9 cellular contexts compared by ENCODE assay signal in the genomic region with DNA sequence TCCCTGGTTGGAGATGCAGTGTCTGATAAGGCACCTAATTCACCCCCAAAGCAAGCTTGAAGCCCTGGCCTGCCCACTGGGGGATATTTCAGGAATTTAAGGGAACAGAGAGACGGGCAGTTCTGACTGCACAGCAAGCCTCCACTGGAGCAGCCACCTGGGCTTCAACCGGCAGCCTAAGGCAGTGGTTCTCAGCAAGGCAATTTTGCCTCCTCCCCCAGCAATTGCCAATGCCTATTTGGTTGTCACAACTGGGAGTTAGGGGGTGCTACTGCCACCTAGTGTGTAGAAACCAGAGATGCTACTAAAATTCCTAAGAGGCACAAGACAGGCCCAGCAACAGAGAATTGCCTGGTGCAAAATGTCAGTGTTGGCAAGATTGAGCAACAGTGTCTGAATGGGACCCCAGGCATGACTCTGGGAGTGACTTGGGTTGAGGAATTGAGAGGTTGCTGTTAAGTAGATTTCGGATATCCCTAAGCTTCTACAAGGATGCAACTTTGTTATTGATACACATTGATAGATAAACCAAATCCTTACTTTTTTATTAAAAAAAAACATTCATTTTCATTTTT. TPM values are rescaled to one million over a fixed set of nuclear protein-coding genes. Genes with fewer than 3 reads are reported as not detected.
DNase-seq lines count a peak whose midpoint lies in the region; ATAC-seq and TF ChIP-seq lines count a peak whose summit lies in the region.
"Had no signal": no experiment of that assay in that cellular context is flagged by ENCODE, and none has a peak within 500 bp of the region (broad histone marks: within the 10 kb centered on the region; RNA-seq: fewer than 3 reads in every experiment).

No MANE protein-coding gene starts in this region.

- peak; percentile 8 for DNase-seq in mammary epithelial cell
- no peak for DNase-seq in MCF 10A (ENCODE audit: unreplicated experiment)
- peak; percentile 57 for DNase-seq in NB4 (ENCODE audit: low read depth)
- DNase-seq in erythroblast (lab: John Stamatoyannopoulos, UW), result peak; percentile 66 to 71
- no peak for DNase-seq in testis
- no peak for DNase-seq in CD4-positive, alpha-beta T cell
- DNase-seq in activated T-helper 2 cell treated with anti-CD3 and anti-CD28 coated beads, Interferon-gamma antibody, Interleukin-2, Interleukin-4, amounts not matched to agents 10 μg/mL and 5 μg/mL and 100 μg/mL, durations not matched to agents 14 hours and 24 hours and 36 hours (ENCODE audit: low spot score), result no peak
- no peak for DNase-seq in thyroid gland
- DNase-seq: T-cell had no signal

- no peak overlapping the region for H3K9ac ChIP-seq in mammary epithelial cell (ENCODE audit: insufficient read depth, low read length)

- H3K9me3 ChIP-seq in mammary epithelial cell (replicated peaks; ENCODE audit: insufficient read depth, low read length) (peaks cover 9% of the 10 kb centered on the region), testis (no peaks in the 10 kb centered on the region), thyroid gland (no peaks in the 10 kb centered on the region)
- no peaks in the 10 kb centered on the region for H3K9me3 ChIP-seq in CD4-positive, alpha-beta T cell (ENCODE audit: control insufficient read depth, low read length)

- WGBS in mammary epithelial cell (ENCODE audit: low coverage, missing lambda C conversion rate), result 82% methylated on average over 3 of the region's 3 CpGs
- WGBS in testis, 2 donors, result 96 to 100% methylated on average over 3 of the region's 3 CpGs
- WGBS in thyroid gland, 2 donors, result 98 to 100% methylated on average over 3 of the region's 3 CpGs

- H3K4me2 ChIP-seq in mammary epithelial cell (ENCODE audit: insufficient read depth, low read depth, low read length), result no peak overlapping the region

- H3K4me1 Mint-ChIP-seq in MCF 10A (ENCODE audit: insufficient read depth, unreplicated experiment), result peaks cover 13% of the 10 kb centered on the region
- H3K4me1 Mint-ChIP-seq in CD4-positive, alpha-beta T cell (ENCODE audit: low read depth), result no peaks in the 10 kb centered on the region
- H3K4me1 Mint-ChIP-seq in activated T-helper 2 cell treated with anti-CD3 and anti-CD28 coated beads, Interferon-gamma antibody, Interleukin-2, Interleukin-4, amounts not matched to agents 10 μg/mL and 5 μg/mL and 100 μg/mL, durations not matched to agents 14 hours and 24 hours and 36 hours (ENCODE audit: low read depth), result peaks cover 4% of the 10 kb centered on the region
- H3K4me1 Mint-ChIP-seq: T-cell had no signal

- no peaks in the 10 kb centered on the region for H3K27me3 ChIP-seq in mammary epithelial cell (ENCODE audit: insufficient read depth, low read length)
- H3K27me3 ChIP-seq in testis, result no peaks in the 10 kb centered on the region
- no peaks in the 10 kb centered on the region for H3K27me3 ChIP-seq in CD4-positive, alpha-beta T cell (ENCODE audit: control insufficient read depth, insufficient read depth, low read length)
- no peaks in the 10 kb centered on the region for H3K27me3 ChIP-seq in thyroid gland

- H3K27ac ChIP-seq in mammary epithelial cell (ENCODE audit: insufficient read depth, low read depth, low read length) (no peak overlapping the region), testis (no peak overlapping the region), thyroid gland (no peak overlapping the region)
- H3K27ac ChIP-seq in CD4-positive, alpha-beta T cell (ENCODE audit: low read depth, low read length), result no peak overlapping the region

- no peaks in the 10 kb centered on the region for H3K9me3 Mint-ChIP-seq in MCF 10A (ENCODE audit: unreplicated experiment)
- no peaks in the 10 kb centered on the region for H3K9me3 Mint-ChIP-seq in CD4-positive, alpha-beta T cell
- no peaks in the 10 kb centered on the region for H3K9me3 Mint-ChIP-seq in activated T-helper 2 cell treated with anti-CD3 and anti-CD28 coated beads, Interferon-gamma antibody, Interleukin-2, Interleukin-4, amounts not matched to agents 10 μg/mL and 5 μg/mL and 100 μg/mL, durations not matched to agents 14 hours and 24 hours and 36 hours

- in situ Hi-C loops in mammary epithelial cell (cut with MboI; ENCODE audit: low sequenced_read_pairs in 2 of 2), result loop anchor here (25.0 kb wide), 4 partner anchors 330 to 1230 kb away; partner anchors contain the start of gene GAS1 (in 1 of the 2)

- TF ChIP-seq CTCF in mammary epithelial cell (conservative IDR thresholded peaks at IDR 0.05 in 1 of 2, IDR thresholded peaks at IDR 0.05 in 1 of 2; ENCODE audit: extremely low read depth in 1 of 2, insufficient read depth in 1 of 2, low read depth in 1 of 2, low read length in 2 of 2), result peak in 1 of 2 donors; percentile 21
- no peak for TF ChIP-seq CTCF in MCF 10A (IDR thresholded peaks at IDR 0.05; ENCODE audit: unreplicated experiment)
- peak; percentile 32 for TF ChIP-seq CTCF in NB4 (IDR thresholded peaks at IDR 0.05; ENCODE audit: low read depth, low read length)
- TF ChIP-seq CTCF in testis (IDR thresholded peaks at IDR 0.05), result peak in 2 of 3 experiments; percentile 13 to 35
- no peak for TF ChIP-seq CTCF in CD4-positive, alpha-beta T cell (IDR thresholded peaks at IDR 0.05)
- TF ChIP-seq CTCF in thyroid gland (IDR thresholded peaks at IDR 0.05), result peak in 2 of 6 experiments; percentile 20 to 23

- H3K4me3 Mint-ChIP-seq in MCF 10A (ENCODE audit: unreplicated experiment), result no peak overlapping the region
- no peak overlapping the region for H3K4me3 Mint-ChIP-seq in CD4-positive, alpha-beta T cell
- no peak overlapping the region for H3K4me3 Mint-ChIP-seq in activated T-helper 2 cell treated with anti-CD3 and anti-CD28 coated beads, Interferon-gamma antibody, Interleukin-2, Interleukin-4, amounts not matched to agents 10 μg/mL and 5 μg/mL and 100 μg/mL, durations not matched to agents 14 hours and 24 hours and 36 hours (ENCODE audit: low read depth)
- H3K4me3 Mint-ChIP-seq: T-cell had no signal

- no peaks in the 10 kb centered on the region for H3K27me3 Mint-ChIP-seq in MCF 10A (ENCODE audit: insufficient read depth, unreplicated experiment)
- no peaks in the 10 kb centered on the region for H3K27me3 Mint-ChIP-seq in CD4-positive, alpha-beta T cell
- no peaks in the 10 kb centered on the region for H3K27me3 Mint-ChIP-seq in activated T-helper 2 cell treated with anti-CD3 and anti-CD28 coated beads, Interferon-gamma antibody, Interleukin-2, Interleukin-4, amounts not matched to agents 10 μg/mL and 5 μg/mL and 100 μg/mL, durations not matched to agents 14 hours and 24 hours and 36 hours (ENCODE audit: low read depth)

- H3K36me3 Mint-ChIP-seq in MCF 10A (ENCODE audit: insufficient read depth, unreplicated experiment), result no peaks in the 10 kb centered on the region
- no peaks in the 10 kb centered on the region for H3K36me3 Mint-ChIP-seq in CD4-positive, alpha-beta T cell (ENCODE audit: low read depth)
- no peaks in the 10 kb centered on the region for H3K36me3 Mint-ChIP-seq in activated T-helper 2 cell treated with anti-CD3 and anti-CD28 coated beads, Interferon-gamma antibody, Interleukin-2, Interleukin-4, amounts not matched to agents 10 μg/mL and 5 μg/mL and 100 μg/mL, durations not matched to agents 14 hours and 24 hours and 36 hours (ENCODE audit: low read depth)
- H3K36me3 Mint-ChIP-seq: T-cell had no signal

- BruUV-seq in mammary epithelial cell (replicated peaks; lab: Mats Ljungman, UMichigan) (no TSS peak), MCF 10A (replicated peaks; lab: Mats Ljungman, UMichigan) (no TSS peak)

- H3K79me2 ChIP-seq in mammary epithelial cell (ENCODE audit: insufficient read depth, low read length), result no peaks in the 10 kb centered on the region

- dilution Hi-C loops in mammary epithelial cell (cut with HindIII; ENCODE audit: low sequenced_read_pairs), result no loop called here

- H3K4me1 ChIP-seq in mammary epithelial cell (ENCODE audit: insufficient read depth, low read length) (no peaks in the 10 kb centered on the region), testis (no peaks in the 10 kb centered on the region), thyroid gland (no peaks in the 10 kb centered on the region)

- H2AFZ ChIP-seq in mammary epithelial cell (ENCODE audit: low read depth, low read length), result no peak overlapping the region

- TF ChIP-seq POLR2A in NB4 (IDR thresholded peaks at IDR 0.05; ENCODE audit: extremely low read depth, insufficient read length), result no peak
- TF ChIP-seq POLR2A in erythroblast (IDR thresholded peaks at IDR 0.05; ENCODE audit: low read length), result no peak
- TF ChIP-seq POLR2A in testis (IDR thresholded peaks at IDR 0.05), result no peak
- no peak for TF ChIP-seq POLR2A in thyroid gland (IDR thresholded peaks at IDR 0.05)

- H4K20me1 ChIP-seq in mammary epithelial cell (ENCODE audit: insufficient read depth, low read length), result no peaks in the 10 kb centered on the region

- POLR2A ChIA-PET in MCF 10A (lab: Yijun Ruan, JAX), result interaction anchor here (1.5 kb wide), 1 partner anchor 340 kb away, joined by 3 read pairs; no protein-coding TSS in a partner anchor
- POLR2A ChIA-PET in CD4-positive, alpha-beta T cell (lab: Charles Lee), result no interaction called here

- H3K36me3 ChIP-seq in mammary epithelial cell (ENCODE audit: insufficient read depth, low read length), result no peaks in the 10 kb centered on the region
- no peaks in the 10 kb centered on the region for H3K36me3 ChIP-seq in testis (ENCODE audit: low read depth, missing control alignments)
- no peaks in the 10 kb centered on the region for H3K36me3 ChIP-seq in thyroid gland

- no peak for ATAC-seq in CD4-positive, alpha-beta T cell (ENCODE audit: poor library complexity)
- ATAC-seq: T-cell had no signal

- no peak overlapping the region for H3K27ac Mint-ChIP-seq in MCF 10A (ENCODE audit: low read depth, unreplicated experiment)
- H3K27ac Mint-ChIP-seq in CD4-positive, alpha-beta T cell, result no peak overlapping the region
- H3K27ac Mint-ChIP-seq in activated T-helper 2 cell treated with anti-CD3 and anti-CD28 coated beads, Interferon-gamma antibody, Interleukin-2, Interleukin-4, amounts not matched to agents 10 μg/mL and 5 μg/mL and 100 μg/mL, durations not matched to agents 14 hours and 24 hours and 36 hours, result no peak overlapping the region
- H3K27ac Mint-ChIP-seq: T-cell had no signal

- intact Hi-C loops in mammary epithelial cell (cut with micrococcal nuclease), result no loop called here
- intact Hi-C loops in MCF 10A (cut with micrococcal nuclease), result no loop called here
- intact Hi-C loops in testis (cut with DNase I; ENCODE audit: low total_unique reads), result no loop called here
- intact Hi-C loops in CD4-positive, alpha-beta T cell (cut with DNase I, micrococcal nuclease), result loop anchor here in 1 of 2 experiments (10.0 kb wide), 1 partner anchor 1252 kb away; no protein-coding TSS in a partner anchor
- intact Hi-C loops in activated T-helper 2 cell treated with anti-CD3 and anti-CD28 coated beads, Interferon-gamma antibody, Interleukin-2, Interleukin-4, amounts not matched to agents 10 μg/mL and 5 μg/mL and 100 μg/mL, durations not matched to agents 14 hours and 24 hours and 36 hours (cut with micrococcal nuclease), result no loop called here
- intact Hi-C loops in thyroid gland (cut with DNase I), result no loop called here

- H3K4me3 ChIP-seq in mammary epithelial cell (replicated peaks in 1 of 3; ENCODE audit: insufficient read depth in 1 of 3, low read depth in 2 of 3, low read length in 3 of 3), result no peak overlapping the region
- no peak overlapping the region for H3K4me3 ChIP-seq in NB4 (ENCODE audit: low read depth, low read length)
- no peak overlapping the region for H3K4me3 ChIP-seq in testis
- H3K4me3 ChIP-seq in thyroid gland (replicated peaks in 1 of 3), result no peak overlapping the region

- CTCF ChIA-PET in mammary epithelial cell (lab: Charles Lee; ENCODE audit: low non-redundant PET), result no interaction called here
- CTCF ChIA-PET in MCF 10A (lab: Yijun Ruan, JAX), result interaction anchor here (0.6 to 1.1 kb wide), 2 partner anchors 1149 to 1233 kb away, joined by 3 read pairs; no protein-coding TSS in a partner anchor
- CTCF ChIA-PET in CD4-positive, alpha-beta T cell (lab: Charles Lee), result no interaction called here

RNA-seq across cellular contexts. Expression of gene CTSL, which starts 58.7 kb away (rescaled TPM):
- 100 to 1,000 TPM in 1 of 2 donors, 10 to 100 TPM in 1; 38.8 to 109 TPM for total RNA-seq in mammary epithelial cell
- 131 TPM for polyA plus RNA-seq in mammary epithelial cell
- 24.0 TPM for polyA minus RNA-seq in mammary epithelial cell
- total RNA-seq in MCF 10A (2022), result 84.2 and 141 TPM in 2 replicates
- total RNA-seq in testis, result 100 to 1,000 TPM; 100 to 105 TPM
- 185 TPM for polyA plus RNA-seq in testis (ENCODE audit: insufficient read depth, low read depth, low replicate concordance)
- total RNA-seq in CD4-positive, alpha-beta T cell, result 1 to 10 TPM; 7.5 to 7.9 TPM
- 13.4 and 14.1 TPM in 2 replicates for total RNA-seq in activated T-helper 2 cell treated with anti-CD3 and anti-CD28 coated beads, Interferon-gamma antibody, Interleukin-2, Interleukin-4, amounts not matched to agents 10 μg/mL and 5 μg/mL and 100 μg/mL, durations not matched to agents 14 hours and 24 hours and 36 hours
- 100 to 1,000 TPM in 3 of 4 donors, 10 to 100 TPM in 1; 62.0 to 172 (median 112) TPM for total RNA-seq in thyroid gland

Comparison
In these comparisons a context has a peak if more than half of its experiments do, and no peak if none do; other contexts are left out.
1. DNase-seq: peak in mammary epithelial cell (single experiment), NB4 (single experiment) and erythroblast (2 of 2); none in MCF 10A (single experiment), testis (single experiment), CD4-positive, alpha-beta T cell (0 of 10), activated T-helper 2 cell treated with anti-CD3 and anti-CD28 coated beads, Interferon-gamma antibody, Interleukin-2, Interleukin-4, amounts not matched to agents 10 μg/mL and 5 μg/mL and 100 μg/mL, durations not matched to agents 14 hours and 24 hours and 36 hours (single experiment) and thyroid gland (0 of 2).
2. CTCF ChIP-seq: peak in NB4 (single experiment) and testis (2 of 3); none in MCF 10A (single experiment) and CD4-positive, alpha-beta T cell (single experiment).